Comparison of ENCODE assay signal across 7 cellular contexts in the genomic region with DNA sequence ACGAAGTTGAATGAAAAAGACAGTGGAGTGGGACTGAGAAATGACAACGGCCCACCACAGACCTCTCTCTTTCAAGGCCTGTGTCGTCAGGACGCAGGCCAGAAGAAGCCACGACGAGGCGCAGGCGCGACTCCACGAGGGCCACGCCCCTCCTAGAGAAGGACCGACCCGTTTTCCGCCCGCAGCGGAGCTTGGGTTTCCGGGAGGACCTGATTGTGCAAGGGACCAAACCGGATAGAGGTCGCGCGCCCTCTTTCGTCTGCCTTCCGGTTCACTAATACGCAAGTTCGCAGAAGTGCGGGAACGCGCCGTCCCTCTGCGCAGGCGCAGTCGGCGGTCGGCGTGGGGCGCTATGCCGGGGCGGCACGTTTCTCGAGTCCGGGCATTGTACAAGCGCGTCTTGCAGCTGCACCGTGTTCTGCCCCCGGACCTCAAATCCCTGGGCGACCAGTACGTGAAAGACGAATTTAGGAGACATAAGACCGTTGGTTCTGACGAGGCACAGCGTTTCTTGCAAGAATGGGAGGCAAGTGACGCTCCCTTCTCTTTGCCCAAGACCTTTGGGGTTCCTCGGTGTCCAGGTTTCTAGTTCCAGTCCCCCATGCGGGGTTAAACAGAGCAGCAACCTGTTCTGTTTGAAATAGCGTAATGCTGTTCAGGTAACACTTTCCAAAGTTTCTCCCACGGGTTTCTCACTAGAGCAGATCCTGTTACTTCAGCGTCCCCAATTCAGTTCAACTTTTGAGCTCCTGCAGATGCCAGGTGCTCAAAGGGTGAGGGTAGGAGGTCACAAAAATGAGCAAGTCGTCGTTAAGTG. TPM values are rescaled to one million over a fixed set of nuclear protein-coding genes. Genes with fewer than 3 reads are reported as not detected.
DNase-seq lines count a peak whose midpoint lies in the region; ATAC-seq, FAIRE-seq and TF ChIP-seq lines count a peak whose summit lies in the region.

SDHAF3 (plus strand) TSS at position 327 of the 817 bp plus-strand sequence; CDS start at position 353, 26 bp downstream.

- peak; percentile 92 for ATAC-seq in HG02981 (IDR thresholded peaks at IDR 0.05; ENCODE audit: unreplicated experiment)

- peak within 1 kb of the TSS; percentile 96 for H2AFZ ChIP-seq in hepatocyte

- no peaks in the 10 kb centered on the region for H3K36me3 ChIP-seq in hepatocyte (replicated peaks; ENCODE audit: insufficient read depth, low read depth)

- H3K27ac ChIP-seq in hepatocyte = peak within 1 kb of the TSS; percentile 91

- no peaks in the 10 kb centered on the region for H3K9me2 ChIP-seq in hepatocyte (replicated peaks; ENCODE audit: insufficient read depth)

- H3K4me3 ChIP-seq in astrocyte of the cerebellum (ENCODE audit: low read depth, low read length) (peak within 1 kb of the TSS; percentile 96), hepatocyte (peak within 1 kb of the TSS; percentile 55)

- peaks cover 29% of the 10 kb centered on the region for H3K79me2 ChIP-seq in hepatocyte

- H3K9me3 ChIP-seq in hepatocyte (ENCODE audit: low read depth) = no peaks in the 10 kb centered on the region

- in situ Hi-C loops in astrocyte of the cerebellum (cut with HindIII; ENCODE audit: low sequenced_read_pairs) = no loop called here

- WGBS in hepatocyte (ENCODE audit: low lambda C conversion rate, missing lambda C conversion rate) = 1% methylated on average over 57 of the region's 59 CpGs

- TF ChIP-seq CTCF in astrocyte of the cerebellum (IDR thresholded peaks at IDR 0.05; ENCODE audit: low read depth, low read length, missing control alignments) (no peak), hepatocyte (IDR thresholded peaks at IDR 0.05; ENCODE audit: poor library complexity) (peak; percentile 12)

- DNase-seq in GM18507 (ENCODE audit: extremely low spot score, insufficient read length, low read depth) = peak; percentile 91
- peak; percentile 90 for DNase-seq in NCI-H2029 treated with DMSO at 0.1 percent for 48 hours (lab: John Stamatoyannopoulos, UW)
- DNase-seq in T-helper 9 cell = peak; percentile 95
- peak; percentile 93 for DNase-seq in astrocyte of the cerebellum (ENCODE audit: low read depth)
- peak; percentile 99 for DNase-seq in hepatocyte (ENCODE audit: low spot score)
- DNase-seq in retina = peak; percentile 98

- no peaks in the 10 kb centered on the region for H4K20me1 ChIP-seq in hepatocyte (ENCODE audit: insufficient read depth, poor library complexity, severe bottlenecking)

- peak within 1 kb of the TSS; percentile 88 for H3K4me2 ChIP-seq in hepatocyte

- no peaks in the 10 kb centered on the region for H3K27me3 ChIP-seq in hepatocyte

- peaks cover 14% of the 10 kb centered on the region for H3K4me1 ChIP-seq in hepatocyte (ENCODE audit: insufficient read depth)

- peak; percentile 99 for FAIRE-seq in GM18507 (lab: Jason Lieb, UNC)

RNA-seq across cellular contexts. Expression of gene SDHAF3, which starts in this region (rescaled TPM):
- total RNA-seq in hepatocyte = 17.5 and 22.1 TPM in 2 replicates
- 19.2 and 20.1 TPM in 2 replicates for polyA plus RNA-seq in hepatocyte

Comparison
In these comparisons a context has a peak if more than half of its experiments do, and no peak if none do; other contexts are left out.
1. Peak in every context shown above with its lines: DNase-seq, ATAC-seq, H3K4me3 ChIP-seq and H3K27ac ChIP-seq.